8 cellular contexts compared by ENCODE assay signal in the genomic region with DNA sequence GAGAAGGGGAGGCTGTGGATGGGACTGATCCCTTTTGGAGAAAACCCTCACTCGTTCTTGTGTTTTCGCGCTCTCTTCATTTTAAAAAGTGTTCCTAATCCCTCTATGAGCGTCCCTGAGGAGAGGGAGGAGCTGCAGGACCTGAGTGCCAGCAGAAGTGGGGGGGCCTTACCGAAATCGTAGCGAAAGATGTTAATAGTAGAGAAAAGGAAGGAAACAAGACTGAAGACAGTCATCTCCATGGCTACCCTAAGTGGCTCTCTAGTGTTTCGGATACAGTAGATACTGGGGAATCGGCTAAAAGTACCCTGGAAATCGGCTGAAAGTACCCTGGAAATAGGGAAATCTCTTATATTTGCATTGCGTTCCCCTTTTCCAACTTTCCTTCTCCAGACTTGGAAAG. TPM values are rescaled to one million over a fixed set of nuclear protein-coding genes. Genes with fewer than 3 reads are reported as not detected.
DNase-seq lines count a peak whose midpoint lies in the region; ATAC-seq and TF ChIP-seq lines count a peak whose summit lies in the region.

No MANE protein-coding gene starts in this region.

- H3K9me3 ChIP-seq in CD8-positive, alpha-beta memory T cell (ENCODE audit: low read length): no peaks in the 10 kb centered on the region
- no peaks in the 10 kb centered on the region for H3K9me3 ChIP-seq in NT2/D1 (ENCODE audit: insufficient read depth, low read length)
- H3K9me3 ChIP-seq in ectodermal cell (ENCODE audit: control insufficient read depth, low read length): no peaks in the 10 kb centered on the region
- H3K9me3 ChIP-seq in neutrophil: no peaks in the 10 kb centered on the region

- DNase-seq in CD8-positive, alpha-beta memory T cell: no peak
- DNase-seq in NT2/D1 (ENCODE audit: low read depth, low spot score) (no peak), NCI-H1694 treated with DMSO at 0.1 percent for 48 hours (lab: John Stamatoyannopoulos, UW) (no peak)
- no peak for DNase-seq in stimulated activated CD8-positive, alpha-beta memory T cell treated with anti-CD3 and anti-CD28 coated beads, Interleukin-4, amount 100 ng/mL, for 48 hours
- DNase-seq in effector CD4-positive, alpha-beta T cell: no peak

- peak overlapping the region; percentile 68 for H3K4me3 ChIP-seq in CD8-positive, alpha-beta memory T cell (ENCODE audit: low read length)
- peak overlapping the region; percentile 86 for H3K4me3 ChIP-seq in NT2/D1 (ENCODE audit: insufficient read length, low read depth)
- H3K4me3 ChIP-seq in ectodermal cell (ENCODE audit: insufficient read depth, low read depth, low read length): peak overlapping the region; percentile 96
- peak overlapping the region; percentile 77 to 94 for H3K4me3 ChIP-seq in neutrophil (ENCODE audit: low read depth in 1 of 2, low read length in 1 of 2)

- no peaks in the 10 kb centered on the region for H3K27me3 ChIP-seq in CD8-positive, alpha-beta memory T cell (ENCODE audit: insufficient read depth, low read length, poor library complexity, severe bottlenecking)
- H3K27me3 ChIP-seq in NT2/D1 (ENCODE audit: insufficient read depth, insufficient read length): peaks cover 12% of the 10 kb centered on the region
- no peaks in the 10 kb centered on the region for H3K27me3 ChIP-seq in ectodermal cell (ENCODE audit: control insufficient read depth, insufficient read depth, low read length, poor library complexity, severe bottlenecking)
- no peaks in the 10 kb centered on the region for H3K27me3 ChIP-seq in neutrophil

- CTCF ChIA-PET in CD8-positive, alpha-beta memory T cell (lab: Charles Lee): interaction anchor here (0.5 to 1.4 kb wide), 3 partner anchors 41 to 421 kb away, joined by 3 to 4 read pairs (median 3); no protein-coding TSS in a partner anchor

- peak overlapping the region; percentile 84 for H3K27ac ChIP-seq in CD8-positive, alpha-beta memory T cell (ENCODE audit: low read depth, low read length)
- no peak overlapping the region for H3K27ac ChIP-seq in ectodermal cell (ENCODE audit: insufficient read depth, low read depth, low read length, poor library complexity, severe bottlenecking)
- H3K27ac ChIP-seq in neutrophil: peak overlapping the region; percentile 97

- H3K27ac Mint-ChIP-seq in CD8-positive, alpha-beta memory T cell: peak overlapping the region; percentile 87 to 100 (median 94)

- no peaks in the 10 kb centered on the region for H3K9me3 Mint-ChIP-seq in CD8-positive, alpha-beta memory T cell

- peaks cover 27 to 56% (median 43%) of the 10 kb centered on the region in 3 donors for H3K4me1 Mint-ChIP-seq in CD8-positive, alpha-beta memory T cell

- H3K4me1 ChIP-seq in CD8-positive, alpha-beta memory T cell (ENCODE audit: insufficient read depth, low read length): peaks cover 19% of the 10 kb centered on the region
- no peaks in the 10 kb centered on the region for H3K4me1 ChIP-seq in NT2/D1 (ENCODE audit: insufficient read depth, insufficient read length)
- H3K4me1 ChIP-seq in ectodermal cell (ENCODE audit: control insufficient read depth, insufficient read depth, low read length): peaks cover 8% of the 10 kb centered on the region
- H3K4me1 ChIP-seq in neutrophil (ENCODE audit: control insufficient read depth in 1 of 2, insufficient read depth in 1 of 2, low read depth in 1 of 2, low read length in 1 of 2): peaks cover 43 to 45% of the 10 kb centered on the region in 2 experiments

- no peaks in the 10 kb centered on the region for H3K36me3 ChIP-seq in CD8-positive, alpha-beta memory T cell (ENCODE audit: insufficient read depth, low read length)
- no peaks in the 10 kb centered on the region for H3K36me3 ChIP-seq in NT2/D1 (ENCODE audit: insufficient read depth, insufficient read length, low read length)
- no peaks in the 10 kb centered on the region for H3K36me3 ChIP-seq in ectodermal cell (ENCODE audit: control insufficient read depth, insufficient read depth, low read length)
- no peaks in the 10 kb centered on the region for H3K36me3 ChIP-seq in neutrophil

- peaks cover 0 to 12% (median 0%) of the 10 kb centered on the region in 3 donors for H3K36me3 Mint-ChIP-seq in CD8-positive, alpha-beta memory T cell

- H3K9ac ChIP-seq in NT2/D1 (ENCODE audit: insufficient read length, low read depth): peak overlapping the region; percentile 91

- POLR2A ChIA-PET in CD8-positive, alpha-beta memory T cell (lab: Charles Lee): interaction anchor here (1.1 to 3.0 kb wide), 2 partner anchors 17 to 73 kb away, joined by 3 to 24 read pairs; a partner anchor contains a TSS

- H3K27me3 Mint-ChIP-seq in CD8-positive, alpha-beta memory T cell: peaks cover 0 to under 1% of the 10 kb centered on the region in 2 donors

- peak overlapping the region; percentile 89 to 100 (median 93) for H3K4me3 Mint-ChIP-seq in CD8-positive, alpha-beta memory T cell

- WGBS in ectodermal cell, 2 experiments: 60 to 65% methylated on average over 11 of the region's 11 CpGs

- TF ChIP-seq CTCF in neutrophil (IDR thresholded peaks at IDR 0.05): no peak

- peak; percentile 36 for ATAC-seq in GM21723 (IDR thresholded peaks at IDR 0.05; ENCODE audit: unreplicated experiment)

RNA-seq across cellular contexts. Expression of a gene that starts 0.3 kb away (rescaled TPM):
- total RNA-seq in CD8-positive, alpha-beta memory T cell: 10 to 100 TPM; 12.9 to 13.4 TPM
- polyA plus RNA-seq in CD8-positive, alpha-beta memory T cell: 8.6 TPM
- 13.5 TPM for polyA plus RNA-seq in ectodermal cell (2013, experiment 1 of 4)
- 16.0 TPM for polyA plus RNA-seq in ectodermal cell (2013, experiment 2 of 4)
- 9.6 TPM for polyA plus RNA-seq in ectodermal cell (2013, experiment 3 of 4)
- 10.4 TPM for polyA plus RNA-seq in ectodermal cell (2013, experiment 4 of 4)

RNA-seq across cellular contexts. Expression of a gene that starts 15.9 kb away (rescaled TPM):
- 1 to 10 TPM; 7.1 to 8.4 TPM for total RNA-seq in CD8-positive, alpha-beta memory T cell
- 1.4 TPM for polyA plus RNA-seq in CD8-positive, alpha-beta memory T cell
- 12.9 TPM for polyA plus RNA-seq in ectodermal cell (2013, experiment 1 of 4)
- polyA plus RNA-seq in ectodermal cell (2013, experiment 2 of 4): 13.4 TPM
- polyA plus RNA-seq in ectodermal cell (2013, experiment 3 of 4): 7.5 TPM
- 9.7 TPM for polyA plus RNA-seq in ectodermal cell (2013, experiment 4 of 4)
